Comparison of ENCODE assay signal across 1 cellular context in genomic region chr5:80185535-80185934, GRCh38.
A peak's percentile ranks its signal among the peaks of the same experiment; 100 is the strongest.
TF ChIP-seq lines count a peak whose summit lies in the region.

No MANE protein-coding gene starts in this region.

TF ChIP-seq in GM23338, 12 proteins besides CTCF, POLR2A, EP300 and RAD21:
- TF ChIP-seq NANOG (IDR thresholded peaks at IDR 0.05; ENCODE audit: borderline replicate concordance) = peak; percentile 87
